ENCODE assay signal across 8 cellular contexts in the genomic region with DNA sequence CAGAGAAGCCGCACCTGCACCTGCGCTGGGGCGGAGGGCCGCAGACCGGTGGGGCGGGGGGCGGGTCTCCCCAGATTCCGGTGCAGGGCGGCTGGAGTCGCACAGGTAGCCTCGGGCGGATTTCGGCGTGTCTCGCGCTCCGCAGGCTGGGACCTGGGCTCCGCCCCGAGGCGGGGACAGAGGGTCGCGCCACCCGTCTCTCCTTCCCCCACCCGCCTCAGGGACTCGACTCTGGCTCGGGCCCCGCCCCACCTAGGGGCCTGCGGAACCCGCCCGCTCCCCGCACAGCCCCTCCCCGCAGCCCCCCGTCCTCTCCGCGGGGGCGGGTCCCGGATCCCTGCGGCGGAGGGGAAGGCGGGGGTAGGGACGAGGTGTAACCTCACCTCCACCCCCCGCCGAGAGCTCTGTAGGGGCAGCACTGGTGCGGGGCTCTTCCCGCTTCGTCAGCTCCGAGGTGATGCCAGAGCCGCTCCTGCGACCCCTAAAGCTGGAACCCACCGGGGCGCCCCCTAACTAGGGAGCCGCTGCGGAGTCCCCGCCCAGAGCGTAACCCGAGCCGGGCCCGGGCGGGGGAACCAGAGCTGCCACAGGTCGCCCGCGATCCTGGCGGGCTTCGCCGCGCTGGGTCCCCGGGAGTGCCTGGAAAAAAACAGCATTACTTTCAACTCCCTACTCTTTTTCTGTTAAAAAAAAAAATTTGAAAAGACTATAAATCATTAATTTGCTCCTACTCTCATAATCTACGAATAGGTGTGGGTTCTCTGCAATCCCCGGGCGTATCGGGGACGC. TPM values are rescaled to one million over a fixed set of nuclear protein-coding genes. Genes with fewer than 3 reads are reported as not detected.
DNase-seq lines count a peak whose midpoint lies in the region; ATAC-seq and TF ChIP-seq lines count a peak whose summit lies in the region.

A gene with protein sequence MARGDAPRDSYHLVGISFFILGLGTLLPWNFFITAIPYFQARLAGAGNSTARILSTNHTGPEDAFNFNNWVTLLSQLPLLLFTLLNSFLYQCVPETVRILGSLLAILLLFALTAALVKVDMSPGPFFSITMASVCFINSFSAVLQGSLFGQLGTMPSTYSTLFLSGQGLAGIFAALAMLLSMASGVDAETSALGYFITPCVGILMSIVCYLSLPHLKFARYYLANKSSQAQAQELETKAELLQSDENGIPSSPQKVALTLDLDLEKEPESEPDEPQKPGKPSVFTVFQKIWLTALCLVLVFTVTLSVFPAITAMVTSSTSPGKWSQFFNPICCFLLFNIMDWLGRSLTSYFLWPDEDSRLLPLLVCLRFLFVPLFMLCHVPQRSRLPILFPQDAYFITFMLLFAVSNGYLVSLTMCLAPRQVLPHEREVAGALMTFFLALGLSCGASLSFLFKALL (minus strand): TSS at position 134 of the 789 bp plus-strand sequence. CDS start 169 bp downstream, outside the sequence.

- peak within 1 kb of the TSS; percentile 78 for H3K4me3 Mint-ChIP-seq in chondrocyte (ENCODE audit: unreplicated experiment)

- H3K9me3 Mint-ChIP-seq in chondrocyte (ENCODE audit: low read depth): no peaks in the 10 kb centered on the region

- WGBS in lower leg skin, 2 donors: 0% methylated on average over 33 to 51 of the region's 72 CpGs

- H3K4me1 Mint-ChIP-seq in chondrocyte (ENCODE audit: low read depth): peaks cover 24% of the 10 kb centered on the region

- peaks cover 2% of the 10 kb centered on the region for H3K36me3 Mint-ChIP-seq in chondrocyte (ENCODE audit: low read depth)

- no peaks in the 10 kb centered on the region for H3K27me3 Mint-ChIP-seq in chondrocyte (ENCODE audit: low read depth)

- peak within 1 kb of the TSS; percentile 91 for H3K4me3 ChIP-seq in GM12865 (ENCODE audit: low read depth, low read length)
- peak within 1 kb of the TSS; percentile 64 for H3K4me3 ChIP-seq in lower leg skin (ENCODE audit: low read depth, poor library complexity, severe bottlenecking)

- no peak for TF ChIP-seq POLR2A in lower leg skin (IDR thresholded peaks at IDR 0.05)

- intact Hi-C loops in lower leg skin (cut with DNase I; ENCODE audit: low total_unique reads): no loop called here

- H3K27ac Mint-ChIP-seq in chondrocyte (ENCODE audit: unreplicated experiment): peak within 1 kb of the TSS; percentile 62

- peak; percentile 90 for DNase-seq in GM12865 (ENCODE audit: low read depth)
- DNase-seq in NCI-H2171 (lab: John Stamatoyannopoulos, UW): peak; percentile 97
- peak; percentile 59 for DNase-seq in activated CD4-positive, CD25-positive, alpha-beta regulatory T cell treated with anti-CD3 and anti-CD28 coated beads, Interleukin-2, amount 50 U/mL, for 72 hours
- no peak for DNase-seq in chondrocyte (ENCODE audit: low spot score)
- peak; percentile 23 to 89 for DNase-seq in lower leg skin (ENCODE audit: low spot score in 2 of 2)
- peak; percentile 46 to 82 (median 73) for DNase-seq in stimulated activated CD4-positive, alpha-beta T cell treated with anti-CD3 and anti-CD28 coated beads, TNF-alpha, amount 100 ng/mL, for 48 hours (ENCODE audit: low read depth in 3 of 3)
- no peak for DNase-seq in middle frontal gyrus (ENCODE audit: extremely low spot score, low spot score)

- no peak for TF ChIP-seq CTCF in GM12865 (IDR thresholded peaks at IDR 0.05; ENCODE audit: insufficient read depth, low read depth, low read length, missing control alignments)
- no peak for TF ChIP-seq CTCF in chondrocyte (IDR thresholded peaks at IDR 0.05)
- no peak for TF ChIP-seq CTCF in lower leg skin (IDR thresholded peaks at IDR 0.05)

- ATAC-seq in HG02981 (IDR thresholded peaks at IDR 0.05; ENCODE audit: unreplicated experiment): peak; percentile 55

RNA-seq across cellular contexts. Expression of the gene that starts here (rescaled TPM):
- total RNA-seq in chondrocyte: 2.6 to 8.9 TPM (median 7.9 TPM) in 3 replicates
- total RNA-seq in lower leg skin: 1 to 10 TPM; 1.8 to 2.7 (median 2.4) TPM

Comparison
In these comparisons a context has a peak if more than half of its experiments do, and no peak if none do; other contexts are left out.
1. DNase-seq: peak in GM12865 (single experiment), NCI-H2171 (single experiment), activated CD4-positive, CD25-positive, alpha-beta regulatory T cell treated with anti-CD3 and anti-CD28 coated beads, Interleukin-2, amount 50 U/mL, for 72 hours (single experiment), lower leg skin (2 of 2) and stimulated activated CD4-positive, alpha-beta T cell treated with anti-CD3 and anti-CD28 coated beads, TNF-alpha, amount 100 ng/mL, for 48 hours (3 of 3); none in chondrocyte (single experiment) and middle frontal gyrus (single experiment).